21 cellular contexts compared by ENCODE assay signal in genomic region chr5:174518512-174518911, GRCh38.
"Had no signal": no experiment of that assay in that cellular context is flagged by ENCODE, and none has a peak within 500 bp of the region (broad histone marks: within the 10 kb centered on the region; RNA-seq: fewer than 3 reads in every experiment).

No MANE protein-coding gene starts in this region.

- ATAC-seq: T-cell had no signal

- FAIRE-seq: RCC 7860 had no signal

- H3K4me2 ChIP-seq: SK-N-SH had no signal

- H3K27ac Mint-ChIP-seq: T-cell had no signal

- H3K9me3 ChIP-seq: MG63, SK-N-SH had no signal

- H3K36me3 Mint-ChIP-seq: T-cell had no signal

- H3K27me3 ChIP-seq: MG63 had no signal

- H3K9ac ChIP-seq: SK-N-SH had no signal

- DNase-seq: Karpas-422, KG1, MG63, NCI-H1092, NCI-H1105 treated with DMSO at 0.1 percent for 48 hours, NCI-H1417 treated with DMSO at 0.1 percent for 48 hours, NCI-H146, NCI-H1694 treated with DMSO at 0.1 percent for 48 hours, NCI-H1930, NCI-H2081, NCI-H2107, NCI-H2227 treated with DMSO at 0.1 percent for 48 hours, NCI-H524, NCI-H526 treated with DMSO at 0.1 percent for 48 hours, NCI-H774, Right ventricle myocardium superior, RPMI8226, SK-N-SH, SW 1271, T-cell had no signal

- H3K4me3 Mint-ChIP-seq: T-cell had no signal

- H3K36me3 ChIP-seq: MG63 had no signal

- H3K4me3 ChIP-seq: MG63 had no signal

- H3K4me1 Mint-ChIP-seq: T-cell had no signal
